Comparison of ENCODE assay signal across 13 cellular contexts in genomic region chr2:84807063-84807485, GRCh38.
DNase-seq lines count a peak whose midpoint lies in the region; ATAC-seq and TF ChIP-seq lines count a peak whose summit lies in the region.
"Had no signal": no experiment of that assay in that cellular context is flagged by ENCODE, and none has a peak within 500 bp of the region (broad histone marks: within the 10 kb centered on the region; RNA-seq: fewer than 3 reads in every experiment).

No MANE protein-coding gene starts in this region.

- peak overlapping the region; percentile 64 for H3K4me2 ChIP-seq in PC-3 (ENCODE audit: low read length)

- H3K27me3 ChIP-seq in PC-3 (ENCODE audit: low read length) (peaks cover 3% of the 10 kb centered on the region; the same call in 1 of the 2 replicates), prostate gland (replicated peaks; ENCODE audit: insufficient read depth) (no peaks in the 10 kb centered on the region)

- no peak overlapping the region for H2AFZ ChIP-seq in PC-3 (ENCODE audit: low read length)

- H3K9ac ChIP-seq in PC-3 (ENCODE audit: low read length) = no peak overlapping the region

- ATAC-seq in PC-3 (peak; percentile 90), HG02678 (IDR thresholded peaks at IDR 0.05; ENCODE audit: unreplicated experiment) (no peak)
- ATAC-seq: stimulated activated naive CD8-positive, alpha-beta T cell treated with anti-CD3 and anti-CD28 coated beads, Interleukin-15, amount 100 ng/mL, for 72 hours had no signal

- intact Hi-C loops in PC-3 (cut with micrococcal nuclease) (loop anchor here (5.0 kb wide), 1 partner anchor 40 kb away; no protein-coding TSS in a partner anchor), prostate gland (cut with DNase I) (no loop called here)

- peaks cover 14% of the 10 kb centered on the region for H3K4me1 ChIP-seq in PC-3 (ENCODE audit: insufficient read depth, low read length)
- H3K4me1 ChIP-seq in prostate gland (replicated peaks) = no peaks in the 10 kb centered on the region

- H3K27ac ChIP-seq in PC-3 (ENCODE audit: low read length) (peak overlapping the region; percentile 38), prostate gland (no peak overlapping the region)

- TF ChIP-seq POLR2A in prostate gland (IDR thresholded peaks at IDR 0.05) = no peak

- no TSS peak for BruUV-seq in PC-3 (replicated peaks; lab: Mats Ljungman, UMichigan)

- H3K9me3 ChIP-seq in PC-3 (ENCODE audit: low read length) (no peaks in the 10 kb centered on the region), prostate gland (no peaks in the 10 kb centered on the region)

- POLR2A ChIA-PET in PC-3 (lab: Charles Lee; ENCODE audit: unreplicated experiment) = interaction anchor here (0.5 to 0.6 kb wide), 2 partner anchors 116 to 351 kb away, joined by 3 read pairs; no protein-coding TSS in a partner anchor

- CTCF ChIA-PET in PC-3 (lab: Charles Lee) = no interaction called here

- no peaks in the 10 kb centered on the region for H3F3A ChIP-seq in PC-3 (ENCODE audit: low read length, unreplicated experiment)

- WGBS in prostate gland = 22% methylated on average over 4 of the region's 4 CpGs

- no peaks in the 10 kb centered on the region for H4K20me1 ChIP-seq in PC-3 (ENCODE audit: low read length)

- H3K9me2 ChIP-seq in PC-3 (replicated peaks; ENCODE audit: low read length) = no peaks in the 10 kb centered on the region

- H3K36me3 ChIP-seq in PC-3 (ENCODE audit: low read depth, low read length) (no peaks in the 10 kb centered on the region), prostate gland (no peaks in the 10 kb centered on the region)

- TF ChIP-seq CTCF in PC-3 (conservative IDR thresholded peaks at IDR 0.05; ENCODE audit: low read depth, low read length) (no peak), prostate gland (IDR thresholded peaks at IDR 0.05) (no peak)

- DNase-seq in GM03348 (ENCODE audit: low spot score) (peak; percentile 89), PC-3 (peak; percentile 95), dedifferentiated amniotic fluid mesenchymal stem cell (ENCODE audit: extremely low spot score) (peak; percentile 98), prostate gland (ENCODE audit: low spot score) (peak; percentile 27), NCI-H1105 (lab: John Stamatoyannopoulos, UW) (no peak), NCI-H2196 (lab: John Stamatoyannopoulos, UW; ENCODE audit: unreplicated experiment) (no peak), activated T-cell treated with anti-CD3 and anti-CD28 coated beads for 4 hours (no peak)
- DNase-seq: activated effector memory CD4-positive, alpha-beta T cell treated with Interleukin-2 at 50 U/mL for 16 hours; head of caudate nucleus; occipital lobe; stimulated activated naive CD8-positive, alpha-beta T cell treated with anti-CD3 and anti-CD28 coated beads, Interleukin-15, amount 100 ng/mL, for 72 hours; T-helper 1 cell had no signal

- no peak overlapping the region for H3K4me3 ChIP-seq in PC-3 (ENCODE audit: low read length)
- no peak overlapping the region for H3K4me3 ChIP-seq in prostate gland

- no peaks in the 10 kb centered on the region for H3K79me2 ChIP-seq in PC-3 (ENCODE audit: low read length)

Comparison
In these comparisons a context has a peak if more than half of its experiments do, and no peak if none do; other contexts are left out.
1. DNase-seq: peak in GM03348 (single experiment), PC-3 (single experiment), dedifferentiated amniotic fluid mesenchymal stem cell (single experiment) and prostate gland (single experiment); none in NCI-H1105 (single experiment), NCI-H2196 (single experiment) and activated T-cell treated with anti-CD3 and anti-CD28 coated beads for 4 hours (single experiment).